Comparison of ENCODE assay signal across 1 cellular context in the genomic region with DNA sequence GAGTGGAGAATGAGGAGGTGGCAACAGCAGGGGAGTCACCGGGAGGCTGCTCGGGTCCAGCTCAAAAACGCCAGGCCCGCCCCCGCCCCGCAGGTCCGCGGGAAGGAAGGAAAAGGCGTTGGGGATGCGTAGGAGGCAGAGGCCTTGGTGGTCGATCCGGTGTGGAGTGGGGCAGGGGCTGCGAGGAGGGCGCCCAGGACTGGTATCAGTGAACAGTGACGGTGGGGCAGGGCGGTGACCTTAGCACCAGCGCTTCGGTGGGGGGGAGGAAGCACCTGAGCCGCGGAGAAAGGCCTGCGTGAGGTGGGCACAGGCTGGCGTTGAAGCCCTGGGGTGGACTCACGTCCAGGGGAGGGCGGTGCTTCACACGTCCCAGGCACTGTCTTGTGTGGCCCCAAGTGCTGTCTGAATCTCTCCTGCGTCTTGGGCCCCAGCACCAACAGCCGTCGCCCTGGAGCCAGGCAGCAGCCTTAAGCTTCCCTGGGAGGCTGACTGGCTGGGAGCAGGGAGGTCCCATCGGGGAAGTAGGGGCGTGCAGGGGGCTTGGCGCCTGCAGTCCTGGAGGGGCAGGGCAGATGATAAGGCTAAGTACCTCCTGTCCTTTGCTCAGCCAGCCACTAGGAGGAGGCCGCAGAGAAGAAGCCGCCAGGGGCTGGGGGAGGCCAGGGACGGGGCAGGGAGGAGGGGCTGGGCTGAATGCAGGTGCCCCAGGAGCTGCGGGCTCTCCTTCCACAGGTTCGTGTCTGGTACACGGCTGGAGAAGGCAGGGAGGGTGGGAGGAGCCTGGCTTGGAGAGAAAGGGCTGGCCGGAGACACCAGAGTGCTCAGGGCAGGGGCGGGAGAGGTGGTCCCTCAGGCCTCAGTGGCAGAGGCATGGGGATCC.
A peak's percentile ranks its signal among the peaks of the same experiment; 100 is the strongest.
TF ChIP-seq lines count a peak whose summit lies in the region.

No MANE protein-coding gene starts in this region.

TF ChIP-seq in HepG2, 621 proteins besides CTCF, POLR2A, EP300 and RAD21 (continues in another document):
- TF ChIP-seq, protein P1, sequence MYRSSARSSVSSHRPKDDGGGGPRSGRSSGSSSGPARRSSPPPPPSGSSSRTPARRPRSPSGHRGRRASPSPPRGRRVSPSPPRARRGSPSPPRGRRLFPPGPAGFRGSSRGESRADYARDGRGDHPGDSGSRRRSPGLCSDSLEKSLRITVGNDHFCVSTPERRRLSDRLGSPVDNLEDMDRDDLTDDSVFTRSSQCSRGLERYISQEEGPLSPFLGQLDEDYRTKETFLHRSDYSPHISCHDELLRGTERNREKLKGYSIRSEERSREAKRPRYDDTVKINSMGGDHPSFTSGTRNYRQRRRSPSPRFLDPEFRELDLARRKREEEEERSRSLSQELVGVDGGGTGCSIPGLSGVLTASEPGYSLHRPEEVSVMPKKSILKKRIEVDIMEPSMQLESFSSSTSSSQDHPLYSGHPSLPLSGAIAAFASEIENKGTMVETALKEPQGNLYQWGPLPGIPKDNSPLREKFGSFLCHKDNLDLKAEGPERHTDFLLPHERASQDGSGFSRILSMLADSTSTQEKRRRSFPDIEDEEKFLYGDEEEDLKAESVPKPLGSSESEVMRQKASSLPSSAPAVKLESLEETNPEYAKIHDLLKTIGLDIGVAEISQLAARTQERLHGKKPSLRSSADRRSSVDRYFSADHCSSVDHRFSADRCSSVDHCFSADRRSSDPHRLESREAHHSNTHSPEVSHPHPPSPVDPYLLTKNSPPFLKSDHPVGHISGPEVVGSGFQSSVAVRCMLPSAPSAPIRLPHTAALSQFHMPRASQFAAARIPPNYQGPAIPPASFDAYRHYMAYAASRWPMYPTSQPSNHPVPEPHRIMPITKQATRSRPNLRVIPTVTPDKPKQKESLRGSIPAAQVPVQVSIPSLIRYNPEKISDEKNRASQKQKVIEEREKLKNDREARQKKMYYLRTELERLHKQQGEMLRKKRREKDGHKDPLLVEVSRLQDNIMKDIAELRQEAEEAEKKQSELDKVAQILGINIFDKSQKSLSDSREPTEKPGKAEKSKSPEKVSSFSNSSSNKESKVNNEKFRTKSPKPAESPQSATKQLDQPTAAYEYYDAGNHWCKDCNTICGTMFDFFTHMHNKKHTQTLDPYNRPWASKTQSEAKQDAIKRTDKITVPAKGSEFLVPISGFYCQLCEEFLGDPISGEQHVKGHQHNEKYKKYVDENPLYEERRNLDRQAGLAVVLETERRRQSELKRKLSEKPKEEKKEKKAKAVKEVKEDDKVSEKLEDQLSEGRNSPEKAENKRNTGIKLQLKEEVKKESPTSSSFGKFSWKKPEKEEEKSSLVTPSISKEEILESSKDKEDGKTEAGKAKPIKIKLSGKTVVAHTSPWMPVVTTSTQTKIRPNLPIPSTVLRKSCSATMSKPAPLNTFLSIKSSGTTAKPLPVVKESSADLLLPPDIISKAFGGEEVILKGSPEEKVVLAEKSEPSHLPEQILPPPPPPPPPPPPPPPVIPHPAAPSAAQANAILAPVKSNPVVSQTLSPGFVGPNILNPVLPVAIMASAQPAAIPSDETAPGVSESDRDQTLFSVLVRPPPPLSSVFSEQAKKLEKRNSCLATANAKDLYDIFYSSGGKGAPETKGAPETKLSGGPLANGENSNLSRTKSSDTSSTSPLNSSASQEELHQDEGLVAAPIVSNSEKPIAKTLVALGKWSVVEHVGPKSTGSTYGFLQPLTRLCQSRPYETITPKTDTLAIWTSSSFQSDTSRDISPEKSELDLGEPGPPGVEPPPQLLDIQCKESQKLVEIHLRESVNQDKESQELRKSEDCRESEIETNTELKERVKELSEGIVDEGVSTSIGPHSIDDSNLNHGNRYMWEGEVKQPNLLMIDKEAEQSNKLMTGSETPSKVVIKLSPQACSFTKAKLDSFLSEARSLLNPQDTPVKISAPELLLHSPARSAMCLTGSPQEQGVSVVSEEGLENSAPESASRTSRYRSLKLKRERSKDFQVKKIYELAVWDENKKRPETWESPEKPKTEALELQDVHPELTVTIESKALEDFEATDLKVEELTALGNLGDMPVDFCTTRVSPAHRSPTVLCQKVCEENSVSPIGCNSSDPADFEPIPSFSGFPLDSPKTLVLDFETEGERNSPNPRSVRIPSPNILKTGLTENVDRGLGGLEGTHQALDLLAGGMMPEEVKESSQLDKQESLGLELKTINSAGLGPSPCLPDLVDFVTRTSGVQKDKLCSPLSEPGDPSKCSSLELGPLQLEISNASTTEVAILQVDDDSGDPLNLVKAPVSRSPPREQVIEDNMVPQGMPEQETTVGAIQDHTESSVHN (CRISPR knock-in tag; IDR thresholded peaks at IDR 0.05) = no peak
- TF ChIP-seq, protein P2, sequence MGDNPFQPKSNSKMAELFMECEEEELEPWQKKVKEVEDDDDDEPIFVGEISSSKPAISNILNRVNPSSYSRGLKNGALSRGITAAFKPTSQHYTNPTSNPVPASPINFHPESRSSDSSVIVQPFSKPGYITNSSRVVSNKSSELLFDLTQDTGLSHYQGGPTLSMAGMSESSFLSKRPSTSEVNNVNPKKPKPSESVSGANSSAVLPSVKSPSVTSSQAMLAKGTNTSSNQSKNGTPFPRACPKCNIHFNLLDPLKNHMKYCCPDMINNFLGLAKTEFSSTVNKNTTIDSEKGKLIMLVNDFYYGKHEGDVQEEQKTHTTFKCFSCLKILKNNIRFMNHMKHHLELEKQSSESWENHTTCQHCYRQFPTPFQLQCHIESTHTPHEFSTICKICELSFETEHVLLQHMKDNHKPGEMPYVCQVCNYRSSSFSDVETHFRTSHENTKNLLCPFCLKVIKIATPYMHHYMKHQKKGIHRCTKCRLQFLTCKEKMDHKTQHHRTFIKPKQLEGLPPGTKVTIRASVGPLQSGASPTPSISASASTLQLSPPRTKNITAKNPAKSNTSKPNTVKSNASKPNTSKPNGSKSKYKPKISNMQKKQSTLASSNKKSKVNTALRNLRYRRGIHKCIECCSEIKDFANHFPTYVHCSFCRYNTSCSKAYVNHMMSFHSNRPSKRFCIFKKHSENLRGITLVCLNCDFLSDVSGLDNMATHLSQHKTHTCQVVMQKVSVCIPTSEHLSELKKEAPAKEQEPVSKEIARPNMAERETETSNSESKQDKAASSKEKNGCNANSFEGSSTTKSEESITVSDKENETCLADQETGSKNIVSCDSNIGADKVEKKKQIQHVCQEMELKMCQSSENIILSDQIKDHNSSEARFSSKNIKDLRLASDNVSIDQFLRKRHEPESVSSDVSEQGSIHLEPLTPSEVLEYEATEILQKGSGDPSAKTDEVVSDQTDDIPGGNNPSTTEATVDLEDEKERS (CRISPR knock-in tag; IDR thresholded peaks at IDR 0.05) = no peak
- TF ChIP-seq, protein P3, sequence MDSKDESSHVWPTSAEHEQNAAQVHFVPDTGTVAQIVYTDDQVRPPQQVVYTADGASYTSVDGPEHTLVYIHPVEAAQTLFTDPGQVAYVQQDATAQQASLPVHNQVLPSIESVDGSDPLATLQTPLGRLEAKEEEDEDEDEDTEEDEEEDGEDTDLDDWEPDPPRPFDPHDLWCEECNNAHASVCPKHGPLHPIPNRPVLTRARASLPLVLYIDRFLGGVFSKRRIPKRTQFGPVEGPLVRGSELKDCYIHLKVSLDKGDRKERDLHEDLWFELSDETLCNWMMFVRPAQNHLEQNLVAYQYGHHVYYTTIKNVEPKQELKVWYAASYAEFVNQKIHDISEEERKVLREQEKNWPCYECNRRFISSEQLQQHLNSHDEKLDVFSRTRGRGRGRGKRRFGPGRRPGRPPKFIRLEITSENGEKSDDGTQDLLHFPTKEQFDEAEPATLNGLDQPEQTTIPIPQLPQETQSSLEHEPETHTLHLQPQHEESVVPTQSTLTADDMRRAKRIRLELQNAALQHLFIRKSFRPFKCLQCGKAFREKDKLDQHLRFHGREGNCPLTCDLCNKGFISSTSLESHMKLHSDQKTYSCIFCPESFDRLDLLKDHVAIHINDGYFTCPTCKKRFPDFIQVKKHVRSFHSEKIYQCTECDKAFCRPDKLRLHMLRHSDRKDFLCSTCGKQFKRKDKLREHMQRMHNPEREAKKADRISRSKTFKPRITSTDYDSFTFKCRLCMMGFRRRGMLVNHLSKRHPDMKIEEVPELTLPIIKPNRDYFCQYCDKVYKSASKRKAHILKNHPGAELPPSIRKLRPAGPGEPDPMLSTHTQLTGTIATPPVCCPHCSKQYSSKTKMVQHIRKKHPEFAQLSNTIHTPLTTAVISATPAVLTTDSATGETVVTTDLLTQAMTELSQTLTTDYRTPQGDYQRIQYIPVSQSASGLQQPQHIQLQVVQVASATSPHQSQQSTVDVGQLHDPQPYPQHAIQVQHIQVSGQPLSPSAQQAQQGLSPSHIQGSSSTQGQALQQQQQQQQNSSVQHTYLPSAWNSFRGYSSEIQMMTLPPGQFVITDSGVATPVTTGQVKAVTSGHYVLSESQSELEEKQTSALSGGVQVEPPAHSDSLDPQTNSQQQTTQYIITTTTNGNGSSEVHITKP (CRISPR knock-in tag; IDR thresholded peaks at IDR 0.05; ENCODE audit: low read depth) = no peak
- TF ChIP-seq, protein P4, sequence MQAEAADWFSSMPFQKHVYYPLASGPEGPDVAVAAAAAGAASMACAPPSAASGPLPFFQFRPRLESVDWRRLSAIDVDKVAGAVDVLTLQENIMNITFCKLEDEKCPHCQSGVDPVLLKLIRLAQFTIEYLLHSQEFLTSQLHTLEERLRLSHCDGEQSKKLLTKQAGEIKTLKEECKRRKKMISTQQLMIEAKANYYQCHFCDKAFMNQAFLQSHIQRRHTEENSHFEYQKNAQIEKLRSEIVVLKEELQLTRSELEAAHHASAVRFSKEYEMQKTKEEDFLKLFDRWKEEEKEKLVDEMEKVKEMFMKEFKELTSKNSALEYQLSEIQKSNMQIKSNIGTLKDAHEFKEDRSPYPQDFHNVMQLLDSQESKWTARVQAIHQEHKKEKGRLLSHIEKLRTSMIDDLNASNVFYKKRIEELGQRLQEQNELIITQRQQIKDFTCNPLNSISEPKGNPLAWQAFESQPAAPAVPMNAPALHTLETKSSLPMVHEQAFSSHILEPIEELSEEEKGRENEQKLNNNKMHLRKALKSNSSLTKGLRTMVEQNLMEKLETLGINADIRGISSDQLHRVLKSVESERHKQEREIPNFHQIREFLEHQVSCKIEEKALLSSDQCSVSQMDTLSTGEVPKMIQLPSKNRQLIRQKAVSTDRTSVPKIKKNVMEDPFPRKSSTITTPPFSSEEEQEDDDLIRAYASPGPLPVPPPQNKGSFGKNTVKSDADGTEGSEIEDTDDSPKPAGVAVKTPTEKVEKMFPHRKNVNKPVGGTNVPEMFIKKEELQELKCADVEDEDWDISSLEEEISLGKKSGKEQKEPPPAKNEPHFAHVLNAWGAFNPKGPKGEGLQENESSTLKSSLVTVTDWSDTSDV (CRISPR knock-in tag; IDR thresholded peaks at IDR 0.05) = no peak
- TF ChIP-seq KMT2A (CRISPR knock-in tag; IDR thresholded peaks at IDR 0.05) = peak; percentile 18; the same call in 1 of the 2 replicates
- TF ChIP-seq, protein P5, sequence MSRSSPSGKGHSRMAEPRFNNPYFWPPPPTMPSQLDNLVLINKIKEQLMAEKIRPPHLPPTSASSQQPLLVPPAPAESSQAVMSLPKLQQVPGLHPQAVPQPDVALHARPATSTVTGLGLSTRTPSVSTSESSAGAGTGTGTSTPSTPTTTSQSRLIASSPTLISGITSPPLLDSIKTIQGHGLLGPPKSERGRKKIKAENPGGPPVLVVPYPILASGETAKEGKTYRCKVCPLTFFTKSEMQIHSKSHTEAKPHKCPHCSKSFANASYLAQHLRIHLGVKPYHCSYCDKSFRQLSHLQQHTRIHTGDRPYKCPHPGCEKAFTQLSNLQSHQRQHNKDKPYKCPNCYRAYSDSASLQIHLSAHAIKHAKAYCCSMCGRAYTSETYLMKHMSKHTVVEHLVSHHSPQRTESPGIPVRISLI (CRISPR knock-in tag; IDR thresholded peaks at IDR 0.05; ENCODE audit: borderline replicate concordance) = peak; percentile 3; the same call in 1 of the 2 replicates
- TF ChIP-seq ZMYM2 (CRISPR knock-in tag; IDR thresholded peaks at IDR 0.05) = 0 out of 2 replicates have a peak, but pooled peaks have one; percentile 40
- TF ChIP-seq MZF1 (CRISPR knock-in tag; IDR thresholded peaks at IDR 0.05; ENCODE audit: borderline replicate concordance) = 0 out of 2 replicates have a peak, but pooled peaks have one; percentile 53
- 0 out of 2 replicates have a peak, but pooled peaks have one; percentile 16 for TF ChIP-seq ZFP90 (CRISPR knock-in tag; IDR thresholded peaks at IDR 0.05; ENCODE audit: borderline replicate concordance)
- TF ChIP-seq TMF1 (CRISPR knock-in tag; IDR thresholded peaks at IDR 0.05; ENCODE audit: low read depth) = 0 out of 2 replicates have a peak, but pooled peaks have one; percentile 34
- TF ChIP-seq, protein P6, sequence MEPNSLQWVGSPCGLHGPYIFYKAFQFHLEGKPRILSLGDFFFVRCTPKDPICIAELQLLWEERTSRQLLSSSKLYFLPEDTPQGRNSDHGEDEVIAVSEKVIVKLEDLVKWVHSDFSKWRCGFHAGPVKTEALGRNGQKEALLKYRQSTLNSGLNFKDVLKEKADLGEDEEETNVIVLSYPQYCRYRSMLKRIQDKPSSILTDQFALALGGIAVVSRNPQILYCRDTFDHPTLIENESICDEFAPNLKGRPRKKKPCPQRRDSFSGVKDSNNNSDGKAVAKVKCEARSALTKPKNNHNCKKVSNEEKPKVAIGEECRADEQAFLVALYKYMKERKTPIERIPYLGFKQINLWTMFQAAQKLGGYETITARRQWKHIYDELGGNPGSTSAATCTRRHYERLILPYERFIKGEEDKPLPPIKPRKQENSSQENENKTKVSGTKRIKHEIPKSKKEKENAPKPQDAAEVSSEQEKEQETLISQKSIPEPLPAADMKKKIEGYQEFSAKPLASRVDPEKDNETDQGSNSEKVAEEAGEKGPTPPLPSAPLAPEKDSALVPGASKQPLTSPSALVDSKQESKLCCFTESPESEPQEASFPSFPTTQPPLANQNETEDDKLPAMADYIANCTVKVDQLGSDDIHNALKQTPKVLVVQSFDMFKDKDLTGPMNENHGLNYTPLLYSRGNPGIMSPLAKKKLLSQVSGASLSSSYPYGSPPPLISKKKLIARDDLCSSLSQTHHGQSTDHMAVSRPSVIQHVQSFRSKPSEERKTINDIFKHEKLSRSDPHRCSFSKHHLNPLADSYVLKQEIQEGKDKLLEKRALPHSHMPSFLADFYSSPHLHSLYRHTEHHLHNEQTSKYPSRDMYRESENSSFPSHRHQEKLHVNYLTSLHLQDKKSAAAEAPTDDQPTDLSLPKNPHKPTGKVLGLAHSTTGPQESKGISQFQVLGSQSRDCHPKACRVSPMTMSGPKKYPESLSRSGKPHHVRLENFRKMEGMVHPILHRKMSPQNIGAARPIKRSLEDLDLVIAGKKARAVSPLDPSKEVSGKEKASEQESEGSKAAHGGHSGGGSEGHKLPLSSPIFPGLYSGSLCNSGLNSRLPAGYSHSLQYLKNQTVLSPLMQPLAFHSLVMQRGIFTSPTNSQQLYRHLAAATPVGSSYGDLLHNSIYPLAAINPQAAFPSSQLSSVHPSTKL (CRISPR knock-in tag; IDR thresholded peaks at IDR 0.05) = 0 out of 2 replicates have a peak, but pooled peaks have one; percentile 15
- TF ChIP-seq SP5 (CRISPR knock-in tag; IDR thresholded peaks at IDR 0.05; ENCODE audit: borderline replicate concordance, low read depth) = 0 out of 2 replicates have a peak, but pooled peaks have one; percentile 13
- 0 out of 2 replicates have a peak, but pooled peaks have one; percentile 41 for TF ChIP-seq ZNF614 (CRISPR knock-in tag; IDR thresholded peaks at IDR 0.05; ENCODE audit: borderline replicate concordance)
- TF ChIP-seq SAP130 (CRISPR knock-in tag; IDR thresholded peaks at IDR 0.05; ENCODE audit: low read depth) = peak; percentile 46; the same call in 1 of the 2 replicates
- peak; percentile 87; the same call in 1 of the 2 replicates for TF ChIP-seq ZSCAN21 (CRISPR knock-in tag; IDR thresholded peaks at IDR 0.05; ENCODE audit: borderline replicate concordance)
